ENCODE assay signal across 25 cellular contexts in genomic region chr3:124666067-124666466, GRCh38.
DNase-seq lines count a peak whose midpoint lies in the region; ATAC-seq and TF ChIP-seq lines count a peak whose summit lies in the region.
"Had no signal": no experiment of that assay in that cellular context is flagged by ENCODE, and none has a peak within 500 bp of the region (broad histone marks: within the 10 kb centered on the region; RNA-seq: fewer than 3 reads in every experiment).

No MANE protein-coding gene starts in this region.

- no peak overlapping the region for H3K4ac ChIP-seq in mesenchymal stem cell (ENCODE audit: low read depth in 1 of 2, low read length in 2 of 2)

- POLR2A ChIA-PET in activated naive CD8-positive, alpha-beta T cell treated with anti-CD3 and anti-CD28 coated beads, Interleukin-2, amount 10 ng/mL, durations not matched to agents 7 days and 5 days (lab: Charles Lee), result no interaction called here

- no peak overlapping the region for H3K14ac ChIP-seq in mesenchymal stem cell (ENCODE audit: low read length in 2 of 2)

- H3K27ac ChIP-seq in left ventricle myocardium inferior (replicated peaks), result peak overlapping the region; percentile 25
- no peak overlapping the region for H3K27ac ChIP-seq in neural progenitor cell
- H3K27ac ChIP-seq in mesenchymal stem cell (ENCODE audit: low read length, poor library complexity, severe bottlenecking), result no peak overlapping the region
- H3K27ac ChIP-seq: BLaER1 had no signal

- no peak overlapping the region for H2AFZ ChIP-seq in neural progenitor cell (replicated peaks)
- no peak overlapping the region for H2AFZ ChIP-seq in mesenchymal stem cell (ENCODE audit: low read depth, low read length)

- H2BK15ac ChIP-seq in mesenchymal stem cell (ENCODE audit: low read depth, poor library complexity, severe bottlenecking), result no peak overlapping the region

- no peak for TF ChIP-seq CTCF in left ventricle myocardium inferior (IDR thresholded peaks at IDR 0.05; ENCODE audit: borderline replicate concordance)
- no peak for TF ChIP-seq CTCF in neural progenitor cell (IDR thresholded peaks at IDR 0.05)

- no peak overlapping the region for H2BK120ac ChIP-seq in mesenchymal stem cell (ENCODE audit: low read depth, low read length)

- H2BK5ac ChIP-seq in mesenchymal stem cell (ENCODE audit: low read depth, low read length, poor library complexity, severe bottlenecking), result no peak overlapping the region

- WGBS in mesenchymal stem cell, result 91% methylated on average over 5 of the region's 5 CpGs

- peaks cover 5% of the 10 kb centered on the region for H3K27me3 Mint-ChIP-seq in activated naive CD8-positive, alpha-beta T cell treated with anti-CD3 and anti-CD28 coated beads, Interleukin-2, amount 10 ng/mL, durations not matched to agents 7 days and 5 days
- H3K27me3 Mint-ChIP-seq in activated naive CD8-positive, alpha-beta T cell treated with anti-CD3 and anti-CD28 coated beads for 36 hours, result peaks cover 7% of the 10 kb centered on the region
- peaks cover 6% of the 10 kb centered on the region for H3K27me3 Mint-ChIP-seq in neural progenitor cell (ENCODE audit: insufficient read depth, low read depth)
- H3K27me3 Mint-ChIP-seq: CD4-positive, alpha-beta memory T cell; CD4-positive, CD25-positive, alpha-beta regulatory T cell had no signal

- H4K8ac ChIP-seq in mesenchymal stem cell (ENCODE audit: low read length), result no peak overlapping the region

- H3K4me3 Mint-ChIP-seq in activated naive CD8-positive, alpha-beta T cell treated with anti-CD3 and anti-CD28 coated beads, Interleukin-2, amount 10 ng/mL, durations not matched to agents 7 days and 5 days, result no peak overlapping the region
- H3K4me3 Mint-ChIP-seq in activated naive CD8-positive, alpha-beta T cell treated with anti-CD3 and anti-CD28 coated beads for 36 hours, result no peak overlapping the region
- H3K4me3 Mint-ChIP-seq in neural progenitor cell, result no peak overlapping the region
- H3K4me3 Mint-ChIP-seq: CD14-positive monocyte; CD4-positive, alpha-beta memory T cell; CD4-positive, CD25-positive, alpha-beta regulatory T cell; CD8-positive, alpha-beta memory T cell had no signal

- peaks cover 30% of the 10 kb centered on the region for H3K36me3 Mint-ChIP-seq in activated naive CD8-positive, alpha-beta T cell treated with anti-CD3 and anti-CD28 coated beads, Interleukin-2, amount 10 ng/mL, durations not matched to agents 7 days and 5 days
- H3K36me3 Mint-ChIP-seq in activated naive CD8-positive, alpha-beta T cell treated with anti-CD3 and anti-CD28 coated beads for 36 hours, result peaks cover 13% of the 10 kb centered on the region
- peaks cover 14% of the 10 kb centered on the region for H3K36me3 Mint-ChIP-seq in neural progenitor cell

- no peak for ATAC-seq in activated naive CD8-positive, alpha-beta T cell treated with anti-CD3 and anti-CD28 coated beads, Interleukin-2, amount 10 ng/mL, durations not matched to agents 7 days and 5 days (ENCODE audit: low read depth)
- no peak for ATAC-seq in Right ventricle myocardium superior (ENCODE audit: poor library complexity)
- no peak for ATAC-seq in HG03045 (IDR thresholded peaks at IDR 0.05; ENCODE audit: unreplicated experiment)
- ATAC-seq: GM12878 had no signal

- no peak overlapping the region for H3K18ac ChIP-seq in mesenchymal stem cell (ENCODE audit: low read depth in 1 of 2, low read length in 2 of 2)

- no peak overlapping the region for H3K23ac ChIP-seq in mesenchymal stem cell (ENCODE audit: low read length in 2 of 2)

- H3K36me3 ChIP-seq in left ventricle myocardium inferior, result peaks cover 70% of the 10 kb centered on the region
- no peaks in the 10 kb centered on the region for H3K36me3 ChIP-seq in neural progenitor cell
- peaks cover 0 to 7% of the 10 kb centered on the region in 2 experiments for H3K36me3 ChIP-seq in mesenchymal stem cell (ENCODE audit: control insufficient read depth in 1 of 2, insufficient read depth in 2 of 2, low read depth in 1 of 2, low read length in 2 of 2)

- H3K4me1 Mint-ChIP-seq in activated naive CD8-positive, alpha-beta T cell treated with anti-CD3 and anti-CD28 coated beads, Interleukin-2, amount 10 ng/mL, durations not matched to agents 7 days and 5 days, result peaks cover 35% of the 10 kb centered on the region
- H3K4me1 Mint-ChIP-seq in activated naive CD8-positive, alpha-beta T cell treated with anti-CD3 and anti-CD28 coated beads for 36 hours, result peaks cover 13% of the 10 kb centered on the region
- H3K4me1 Mint-ChIP-seq in neural progenitor cell, result peaks cover 4% of the 10 kb centered on the region

- no peak overlapping the region for H2AK5ac ChIP-seq in mesenchymal stem cell (ENCODE audit: low read length, severe bottlenecking)

- H3K4me2 ChIP-seq in neural progenitor cell (no peak overlapping the region), mesenchymal stem cell (ENCODE audit: low read length, poor library complexity, severe bottlenecking) (no peak overlapping the region)
- H3K4me2 ChIP-seq: BLaER1 had no signal

- H3K27me3 ChIP-seq in left ventricle myocardium inferior (ENCODE audit: low read depth) (no peaks in the 10 kb centered on the region), neural progenitor cell (no peaks in the 10 kb centered on the region), mesenchymal stem cell (ENCODE audit: control insufficient read depth in 1 of 2, insufficient read depth in 1 of 2, low read length in 2 of 2) (no peaks in the 10 kb centered on the region)
- H3K27me3 ChIP-seq: BE2C, BLaER1 had no signal

- H3K4me3 ChIP-seq in left ventricle myocardium inferior, result no peak overlapping the region
- H3K4me3 ChIP-seq in neural progenitor cell, result no peak overlapping the region
- H3K4me3 ChIP-seq in mesenchymal stem cell (ENCODE audit: insufficient read depth in 1 of 2, low read depth in 1 of 2, low read length in 2 of 2), result no peak overlapping the region
- H3K4me3 ChIP-seq: BLaER1, GM12878 had no signal

- H3K9ac ChIP-seq in neural progenitor cell (no peak overlapping the region), mesenchymal stem cell (ENCODE audit: low read length) (no peak overlapping the region)
- H3K9ac ChIP-seq: BLaER1 had no signal

- no peaks in the 10 kb centered on the region for H3F3A ChIP-seq in neural progenitor cell (ENCODE audit: low read depth)

- H4K20me1 ChIP-seq in neural progenitor cell (ENCODE audit: low read depth), result no peaks in the 10 kb centered on the region
- H4K20me1 ChIP-seq: BLaER1 had no signal

- no peaks in the 10 kb centered on the region for H3K79me1 ChIP-seq in mesenchymal stem cell (replicated peaks; ENCODE audit: low read length, poor library complexity, severe bottlenecking)

- no peak overlapping the region for H4K91ac ChIP-seq in mesenchymal stem cell (ENCODE audit: low read length)

- no peaks in the 10 kb centered on the region for H3K79me2 ChIP-seq in neural progenitor cell (ENCODE audit: low read depth)

- peaks cover 5% of the 10 kb centered on the region for H3K9me3 Mint-ChIP-seq in activated naive CD8-positive, alpha-beta T cell treated with anti-CD3 and anti-CD28 coated beads, Interleukin-2, amount 10 ng/mL, durations not matched to agents 7 days and 5 days
- H3K9me3 Mint-ChIP-seq in activated naive CD8-positive, alpha-beta T cell treated with anti-CD3 and anti-CD28 coated beads for 36 hours, result peaks cover 4% of the 10 kb centered on the region
- no peaks in the 10 kb centered on the region for H3K9me3 Mint-ChIP-seq in neural progenitor cell

- H3K9me3 ChIP-seq in left ventricle myocardium inferior (replicated peaks) (no peaks in the 10 kb centered on the region), neural progenitor cell (ENCODE audit: low read depth) (no peaks in the 10 kb centered on the region), mesenchymal stem cell (ENCODE audit: control insufficient read depth, low read length) (no peaks in the 10 kb centered on the region)
- H3K9me3 ChIP-seq: BE2C had no signal

- peak overlapping the region; percentile 16 for H3K27ac Mint-ChIP-seq in activated naive CD8-positive, alpha-beta T cell treated with anti-CD3 and anti-CD28 coated beads, Interleukin-2, amount 10 ng/mL, durations not matched to agents 7 days and 5 days
- no peak overlapping the region for H3K27ac Mint-ChIP-seq in activated naive CD8-positive, alpha-beta T cell treated with anti-CD3 and anti-CD28 coated beads for 36 hours
- peak overlapping the region; percentile 74 for H3K27ac Mint-ChIP-seq in neural progenitor cell
- H3K27ac Mint-ChIP-seq: CD14-positive monocyte had no signal

- DNase-seq in activated naive CD8-positive, alpha-beta T cell treated with anti-CD3 and anti-CD28 coated beads, Interleukin-2, amount 10 ng/mL, durations not matched to agents 7 days and 5 days, result no peak
- DNase-seq in activated naive CD8-positive, alpha-beta T cell treated with anti-CD3 and anti-CD28 coated beads for 36 hours, result no peak
- DNase-seq in left ventricle myocardium inferior (no peak), Right ventricle myocardium superior (no peak), neural progenitor cell (ENCODE audit: low spot score) (no peak), mesenchymal stem cell (no peak)
- DNase-seq: 8988T; ACHN; BE2C; C1 segment of cervical spinal cord; CD4-positive, alpha-beta memory T cell; CD4-positive, CD25-positive, alpha-beta regulatory T cell; CD8-positive, alpha-beta memory T cell; COR-L47; DMS 273 treated with DMSO at 0.1 percent for 48 hours; DMS153; DMS53; DMS79; DND-41; EL; GDM1 had no signal

- intact Hi-C loops in left ventricle myocardium inferior (cut with micrococcal nuclease), result no loop called here
- intact Hi-C loops in Right ventricle myocardium superior (cut with DNase I), result no loop called here

- H2BK12ac ChIP-seq in mesenchymal stem cell (ENCODE audit: low read length in 2 of 2), result no peak overlapping the region

- peaks cover 30% of the 10 kb centered on the region for H3K4me1 ChIP-seq in left ventricle myocardium inferior
- H3K4me1 ChIP-seq in neural progenitor cell, result no peaks in the 10 kb centered on the region
- peaks cover 3% of the 10 kb centered on the region for H3K4me1 ChIP-seq in mesenchymal stem cell (ENCODE audit: control insufficient read depth, insufficient read depth, low read depth, low read length)
- H3K4me1 ChIP-seq: BE2C had no signal
